In the genomic region with DNA sequence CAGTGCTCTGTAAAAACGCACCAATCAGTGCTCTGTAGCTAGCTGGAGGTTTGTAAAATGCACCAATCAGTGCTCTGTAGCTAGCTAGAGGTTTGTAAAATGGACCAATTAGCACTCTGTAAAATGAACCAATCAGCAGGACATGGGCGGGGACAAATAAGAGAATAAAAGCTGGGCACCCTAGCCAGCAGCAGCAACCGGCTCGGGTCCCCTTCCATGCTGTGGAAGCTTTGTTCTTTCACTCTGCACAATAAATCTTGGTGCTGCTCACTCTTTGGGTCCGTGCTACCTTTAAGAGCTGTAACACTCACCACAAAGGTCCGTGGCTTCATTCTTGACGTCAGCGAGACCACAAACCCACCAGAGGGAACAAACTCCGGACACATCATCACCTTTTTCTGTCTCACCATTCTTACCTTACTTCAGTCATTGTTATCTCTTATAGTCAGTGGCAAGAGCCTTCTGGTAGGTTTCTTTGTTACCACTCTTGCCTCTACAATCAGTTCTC, we compare ENCODE assay signal across 8 cellular contexts. TPM values are rescaled to one million over a fixed set of nuclear protein-coding genes. Genes with fewer than 3 reads are reported as not detected.
A peak's percentile ranks its signal among the peaks of the same experiment; 100 is the strongest.
DNase-seq lines count a peak whose midpoint lies in the region; ATAC-seq and TF ChIP-seq lines count a peak whose summit lies in the region.
"Not testable (repeated sequence)": the region's sequence is repeated elsewhere in the genome, so short reads cannot be mapped to it uniquely, and the experiment has no call there.

No MANE protein-coding gene starts in this region.

- not testable (repeated sequence) for H3K27me3 ChIP-seq in CD8-positive, alpha-beta T cell (ENCODE audit: insufficient read depth, low read length); Peyer's patch; left lung

- H3K4me3 ChIP-seq in CD8-positive, alpha-beta T cell (ENCODE audit: low read depth, low read length): peak overlapping the region; percentile 29
- not testable (repeated sequence) for H3K4me3 ChIP-seq in Peyer's patch, left lung

- peak in 6 of 7 experiments; percentile 5 to 60 (median 42) for DNase-seq in CD8-positive, alpha-beta T cell
- DNase-seq in Peyer's patch: peak in 2 of 3 donors; percentile 20 to 75
- peak; percentile 84 for DNase-seq in activated CD4-positive, alpha-beta T cell treated with anti-CD3 and anti-CD28 coated beads, Interleukin-2, amount 10 ng/mL, durations not matched to agents 24 days and 14 days
- peak; percentile 50 for DNase-seq in activated T-cell treated with anti-CD3 and anti-CD28 coated beads, Interleukin-2, amount 50 U/mL, for 1 hour
- DNase-seq in activated naive CD8-positive, alpha-beta T cell treated with anti-CD3 and anti-CD28 coated beads, Interleukin-2, amount 10 ng/mL, durations not matched to agents 7 days and 5 days: peak; percentile 69
- not testable (repeated sequence) for DNase-seq in left lung
- peak; percentile 64 for DNase-seq in stimulated activated CD4-positive, alpha-beta T cell treated with anti-CD3 and anti-CD28 coated beads, Interleukin-1b, Interleukin-23, amount 100 ng/mL, for 48 hours
- DNase-seq in stimulated activated CD8-positive, alpha-beta memory T cell treated with anti-CD3 and anti-CD28 coated beads, Interleukin-7, amount 100 ng/mL, for 4 hours (ENCODE audit: low read depth in 2 of 2): peak; percentile 34

- not testable (repeated sequence) for TF ChIP-seq POLR2A in Peyer's patch (IDR thresholded peaks at IDR 0.05)

- ATAC-seq in CD8-positive, alpha-beta T cell: peak; percentile 8
- peak; percentile 19 for ATAC-seq in activated naive CD8-positive, alpha-beta T cell treated with anti-CD3 and anti-CD28 coated beads, Interleukin-2, amount 10 ng/mL, durations not matched to agents 7 days and 5 days (ENCODE audit: low read depth)
- ATAC-seq in left lung: not testable (repeated sequence)

- intact Hi-C loops in CD8-positive, alpha-beta T cell (cut with DNase I, micrococcal nuclease): loop anchor here (5.0 to 10.0 kb wide), 5 partner anchors 34 to 1793 kb away; partner anchors contain the start of genes ARL5B (in 1 of the 2) and NSUN6 (in 1 of the 2)
- intact Hi-C loops in activated CD4-positive, alpha-beta T cell treated with anti-CD3 and anti-CD28 coated beads, Interleukin-2, amount 10 ng/mL, durations not matched to agents 24 days and 14 days (cut with micrococcal nuclease): loop anchor here (5.0 to 10.0 kb wide), 2 partner anchors 831 to 1007 kb away; partner anchors contain the start of genes ARL5B, NSUN6 and RSU1
- intact Hi-C loops in left lung (cut with DNase I): not testable (repeated sequence)

- H3K36me3 ChIP-seq in CD8-positive, alpha-beta T cell (ENCODE audit: insufficient read depth, low read length); Peyer's patch; left lung: not testable (repeated sequence)

- not testable (repeated sequence) for H3K9me3 Mint-ChIP-seq in CD8-positive, alpha-beta T cell; activated CD4-positive, alpha-beta T cell treated with anti-CD3 and anti-CD28 coated beads, Interleukin-2, amount 10 ng/mL, durations not matched to agents 24 days and 14 days
- peaks cover 12% of the 10 kb centered on the region for H3K9me3 Mint-ChIP-seq in activated naive CD8-positive, alpha-beta T cell treated with anti-CD3 and anti-CD28 coated beads, Interleukin-2, amount 10 ng/mL, durations not matched to agents 7 days and 5 days

- CTCF ChIA-PET in CD8-positive, alpha-beta T cell (lab: Charles Lee): interaction anchor here (1.7 to 1.8 kb wide), 2 partner anchors 26 to 94 kb away, joined by 6 read pairs; no protein-coding TSS in a partner anchor

- not testable (repeated sequence) for H3K27me3 Mint-ChIP-seq in CD8-positive, alpha-beta T cell (ENCODE audit: low read depth); activated CD4-positive, alpha-beta T cell treated with anti-CD3 and anti-CD28 coated beads, Interleukin-2, amount 10 ng/mL, durations not matched to agents 24 days and 14 days; activated naive CD8-positive, alpha-beta T cell treated with anti-CD3 and anti-CD28 coated beads, Interleukin-2, amount 10 ng/mL, durations not matched to agents 7 days and 5 days

- H3K9me3 ChIP-seq in CD8-positive, alpha-beta T cell (ENCODE audit: low read length); Peyer's patch; left lung: not testable (repeated sequence)

- TF ChIP-seq CTCF in CD8-positive, alpha-beta T cell (IDR thresholded peaks at IDR 0.05); Peyer's patch (IDR thresholded peaks at IDR 0.05); left lung (IDR thresholded peaks at IDR 0.05): not testable (repeated sequence)

- peak overlapping the region; percentile 78 for H3K4me3 Mint-ChIP-seq in CD8-positive, alpha-beta T cell
- H3K4me3 Mint-ChIP-seq in activated CD4-positive, alpha-beta T cell treated with anti-CD3 and anti-CD28 coated beads, Interleukin-2, amount 10 ng/mL, durations not matched to agents 24 days and 14 days: peak overlapping the region; percentile 79
- H3K4me3 Mint-ChIP-seq in activated naive CD8-positive, alpha-beta T cell treated with anti-CD3 and anti-CD28 coated beads, Interleukin-2, amount 10 ng/mL, durations not matched to agents 7 days and 5 days: peak overlapping the region; percentile 81

- peaks cover 40% of the 10 kb centered on the region for H3K36me3 Mint-ChIP-seq in CD8-positive, alpha-beta T cell
- peaks cover 57% of the 10 kb centered on the region for H3K36me3 Mint-ChIP-seq in activated CD4-positive, alpha-beta T cell treated with anti-CD3 and anti-CD28 coated beads, Interleukin-2, amount 10 ng/mL, durations not matched to agents 24 days and 14 days (ENCODE audit: low read depth)
- peaks cover 58% of the 10 kb centered on the region for H3K36me3 Mint-ChIP-seq in activated naive CD8-positive, alpha-beta T cell treated with anti-CD3 and anti-CD28 coated beads, Interleukin-2, amount 10 ng/mL, durations not matched to agents 7 days and 5 days

- H3K4me1 Mint-ChIP-seq in CD8-positive, alpha-beta T cell (ENCODE audit: low read depth): peaks cover 77% of the 10 kb centered on the region
- H3K4me1 Mint-ChIP-seq in activated CD4-positive, alpha-beta T cell treated with anti-CD3 and anti-CD28 coated beads, Interleukin-2, amount 10 ng/mL, durations not matched to agents 24 days and 14 days: peaks cover 60% of the 10 kb centered on the region
- H3K4me1 Mint-ChIP-seq in activated naive CD8-positive, alpha-beta T cell treated with anti-CD3 and anti-CD28 coated beads, Interleukin-2, amount 10 ng/mL, durations not matched to agents 7 days and 5 days: peaks cover 49% of the 10 kb centered on the region

- POLR2A ChIA-PET in CD8-positive, alpha-beta T cell (lab: Charles Lee): interaction anchor here (0.6 to 0.9 kb wide), 2 partner anchors 26 to 217 kb away, joined by 3 to 5 read pairs; no protein-coding TSS in a partner anchor
- POLR2A ChIA-PET in activated naive CD8-positive, alpha-beta T cell treated with anti-CD3 and anti-CD28 coated beads, Interleukin-2, amount 10 ng/mL, durations not matched to agents 7 days and 5 days (lab: Charles Lee): interaction anchor here (1.0 kb wide), 3 partner anchors 31 to 831 kb away, joined by 3 to 4 read pairs (median 3); partner anchors contain the start of genes HACD1 and RSU1

- peaks cover 33% of the 10 kb centered on the region for H3K4me1 ChIP-seq in CD8-positive, alpha-beta T cell (ENCODE audit: insufficient read depth, low read length)
- peaks cover 0 to 39% (median 5%) of the 10 kb centered on the region in 4 donors for H3K4me1 ChIP-seq in Peyer's patch
- H3K4me1 ChIP-seq in left lung: peaks cover 16 to 63% of the 10 kb centered on the region in 2 donors

- H3K27ac Mint-ChIP-seq in CD8-positive, alpha-beta T cell: peak overlapping the region; percentile 86
- H3K27ac Mint-ChIP-seq in activated CD4-positive, alpha-beta T cell treated with anti-CD3 and anti-CD28 coated beads, Interleukin-2, amount 10 ng/mL, durations not matched to agents 24 days and 14 days: peak overlapping the region; percentile 82
- peak overlapping the region; percentile 94 for H3K27ac Mint-ChIP-seq in activated naive CD8-positive, alpha-beta T cell treated with anti-CD3 and anti-CD28 coated beads, Interleukin-2, amount 10 ng/mL, durations not matched to agents 7 days and 5 days

- H3K27ac ChIP-seq in CD8-positive, alpha-beta T cell (ENCODE audit: low read depth, low read length): peak overlapping the region; percentile 25
- peak overlapping the region in 1 of 4 donors; percentile 12 for H3K27ac ChIP-seq in Peyer's patch
- H3K27ac ChIP-seq in left lung: peak overlapping the region; percentile 96 to 98

RNA-seq across cellular contexts. Expression of gene STAM, which starts 4.3 kb away (rescaled TPM):
- total RNA-seq in CD8-positive, alpha-beta T cell: 10 to 100 TPM; 44.0 to 47.9 TPM
- total RNA-seq in Peyer's patch (10 to 100 TPM in 3 of 4 donors, 1 to 10 TPM in 1; 7.9 to 28.1 (median 16.2) TPM), left lung (10 to 100 TPM; 36.4 to 42.3 TPM)
- 22.2 and 25.0 TPM in 2 replicates for total RNA-seq in activated CD4-positive, alpha-beta T cell treated with anti-CD3 and anti-CD28 coated beads, Interleukin-2, amount 10 ng/mL, durations not matched to agents 24 days and 14 days
- total RNA-seq in activated naive CD8-positive, alpha-beta T cell treated with anti-CD3 and anti-CD28 coated beads, Interleukin-2, amount 10 ng/mL, durations not matched to agents 7 days and 5 days: 10 to 100 TPM; 20.0 to 23.1 TPM

RNA-seq across cellular contexts. Expression of gene HACD1, which starts 31.1 kb away (rescaled TPM):
- total RNA-seq in CD8-positive, alpha-beta T cell: not detected
- total RNA-seq in Peyer's patch (1 to 10 TPM; 1.2 to 5.8 (median 3.7) TPM), left lung (10 to 100 TPM; 45.1 to 47.0 TPM)
- 1.1 and 1.2 TPM in 2 replicates for total RNA-seq in activated CD4-positive, alpha-beta T cell treated with anti-CD3 and anti-CD28 coated beads, Interleukin-2, amount 10 ng/mL, durations not matched to agents 24 days and 14 days
- under 1 TPM; 0.61 to 0.88 TPM for total RNA-seq in activated naive CD8-positive, alpha-beta T cell treated with anti-CD3 and anti-CD28 coated beads, Interleukin-2, amount 10 ng/mL, durations not matched to agents 7 days and 5 days

Comparison
In these comparisons a context has a peak if more than half of its experiments do, and no peak if none do; other contexts are left out.
1. RNA of gene HACD1, which starts 31.1 kb away (total RNA-seq): 45.1 to 47.0 TPM in left lung; 1.2 to 5.8 TPM in Peyer's patch, 1.1 to 1.2 TPM in activated CD4-positive, alpha-beta T cell treated with anti-CD3 and anti-CD28 coated beads, Interleukin-2, amount 10 ng/mL, durations not matched to agents 24 days and 14 days, 0.61 to 0.88 TPM in activated naive CD8-positive, alpha-beta T cell treated with anti-CD3 and anti-CD28 coated beads, Interleukin-2, amount 10 ng/mL, durations not matched to agents 7 days and 5 days and not detected in CD8-positive, alpha-beta T cell; every median in the first group is over 4 times any median in the second.
2. Peak in every context shown above with its lines, with median percentiles within 50 percentile points of each other: H3K27ac Mint-ChIP-seq and H3K4me3 Mint-ChIP-seq.